9 cellular contexts compared by ENCODE assay signal in genomic region chr4:108171541-108172230, GRCh38.
DNase-seq lines count a peak whose midpoint lies in the region; ATAC-seq and TF ChIP-seq lines count a peak whose summit lies in the region.
"Had no signal": no experiment of that assay in that cellular context is flagged by ENCODE, and none has a peak within 500 bp of the region (broad histone marks: within the 10 kb centered on the region; RNA-seq: fewer than 3 reads in every experiment).

No MANE protein-coding gene starts in this region.

- peak; percentile 46 for ATAC-seq in effector memory CD8-positive, alpha-beta T cell (replicated peaks)
- ATAC-seq in GM18867 (IDR thresholded peaks at IDR 0.05; ENCODE audit: unreplicated experiment) (no peak), GM19324 (IDR thresholded peaks at IDR 0.05; ENCODE audit: low FRiP score, unreplicated experiment) (no peak)

- H3K27me3 Mint-ChIP-seq in effector memory CD8-positive, alpha-beta T cell = peaks cover 62 to 73% of the 10 kb centered on the region in 2 donors

- peaks cover 3% of the 10 kb centered on the region for H3K27me3 ChIP-seq in GM06990 (replicated peaks; ENCODE audit: control insufficient read depth, insufficient read depth, low read length)

- no peak overlapping the region for H3K4me3 ChIP-seq in GM06990 (replicated peaks; ENCODE audit: low read depth, low read length)

- TF ChIP-seq CTCF in GM06990 (IDR thresholded peaks at IDR 0.05; ENCODE audit: insufficient read depth, low read length, poor library complexity, severe bottlenecking) = no peak

- DNase-seq in GM06990 (ENCODE audit: extremely low read depth, insufficient read length) = peak; percentile 15
- DNase-seq in activated CD4-positive, alpha-beta T cell treated with anti-CD3 and anti-CD28 coated beads for 1 hour = peak; percentile 34
- DNase-seq in effector memory CD8-positive, alpha-beta T cell = peak in 1 of 3 experiments; percentile 30
- peak in 2 of 3 donors; percentile 40 to 51 for DNase-seq in stimulated activated CD4-positive, alpha-beta T cell treated with anti-CD3 and anti-CD28 coated beads, Interleukin-12 subunit alpha, Interleukin-12 subunit beta, amount 100 ng/mL, for 48 hours (ENCODE audit: low read depth in 2 of 3, low spot score in 1 of 3)
- no peak for DNase-seq in NCI-H146 (lab: John Stamatoyannopoulos, UW)
- DNase-seq in NCI-H345 treated with DMSO at 0.1 percent for 48 hours (lab: John Stamatoyannopoulos, UW; ENCODE audit: unreplicated experiment) = no peak

- H3K4me3 Mint-ChIP-seq in effector memory CD8-positive, alpha-beta T cell = peak overlapping the region; percentile 63 to 77

- no peaks in the 10 kb centered on the region for H3K9me3 Mint-ChIP-seq in effector memory CD8-positive, alpha-beta T cell

- no peak overlapping the region for H3K27ac Mint-ChIP-seq in effector memory CD8-positive, alpha-beta T cell

- H3K36me3 Mint-ChIP-seq in effector memory CD8-positive, alpha-beta T cell (ENCODE audit: insufficient read depth) = peaks cover 7% of the 10 kb centered on the region

- no peaks in the 10 kb centered on the region for H3K36me3 ChIP-seq in GM06990 (ENCODE audit: control insufficient read depth, insufficient read depth, low read length)
- H3K36me3 ChIP-seq: left lung had no signal

- H3K4me1 Mint-ChIP-seq in effector memory CD8-positive, alpha-beta T cell (ENCODE audit: low read depth in 2 of 2) = peaks cover 26 to 33% of the 10 kb centered on the region in 2 donors

Comparison
In these comparisons a context has a peak if more than half of its experiments do, and no peak if none do; other contexts are left out.
1. DNase-seq: peak in GM06990 (single experiment), activated CD4-positive, alpha-beta T cell treated with anti-CD3 and anti-CD28 coated beads for 1 hour (single experiment) and stimulated activated CD4-positive, alpha-beta T cell treated with anti-CD3 and anti-CD28 coated beads, Interleukin-12 subunit alpha, Interleukin-12 subunit beta, amount 100 ng/mL, for 48 hours (2 of 3); none in NCI-H146 (single experiment) and NCI-H345 treated with DMSO at 0.1 percent for 48 hours (single experiment).